Comparison of ENCODE assay signal across 1 cellular context in genomic region chr19:5718579-5719273, GRCh38.
TF ChIP-seq lines count a peak whose summit lies in the region.

No MANE protein-coding gene starts in this region.

TF ChIP-seq in K562, 482 proteins besides CTCF, POLR2A, EP300 and RAD21 (continued from another document and continues in another):
- TF ChIP-seq HMBOX1 (IDR thresholded peaks at IDR 0.05) (no peak), MEF2A (IDR thresholded peaks at IDR 0.05; ENCODE audit: control insufficient read depth, low read depth, low read length) (peak; percentile 25; the same call in 1 of the 2 replicates), ZC3H11A (IDR thresholded peaks at IDR 0.05; ENCODE audit: low read depth, low read length) (no peak), E2F1 (CRISPR knock-in tag; IDR thresholded peaks at IDR 0.05) (no peak), NR0B1 (IDR thresholded peaks at IDR 0.05; ENCODE audit: partially characterized antibody) (no peak), SOX6 (IDR thresholded peaks at IDR 0.05) (peak; percentile 70), E2F3 (CRISPR knock-in tag; IDR thresholded peaks at IDR 0.05) (no peak), CHAMP1 (IDR thresholded peaks at IDR 0.05) (no peak), DIDO1 (tag; IDR thresholded peaks at IDR 0.05; ENCODE audit: low read depth) (no peak), ZNF766 (CRISPR knock-in tag; conservative IDR thresholded peaks at IDR 0.05) (no peak), ZNF561 (CRISPR knock-in tag; conservative IDR thresholded peaks at IDR 0.05) (no peak), RBM39 (optimal IDR thresholded peaks at IDR 0.05; ENCODE audit: low read depth, low read length) (no peak), KLF13 (tag; IDR thresholded peaks at IDR 0.05; ENCODE audit: borderline replicate concordance, low read depth) (no peak), CBFA2T3 (IDR thresholded peaks at IDR 0.05) (no peak), THRAP3 (IDR thresholded peaks at IDR 0.05; ENCODE audit: borderline replicate concordance) (0 out of 2 replicates have a peak, but pooled peaks have one; percentile 64), ZNF277 (CRISPR knock-in tag; IDR thresholded peaks at IDR 0.05; ENCODE audit: borderline replicate concordance) (no peak), MXI1 (IDR thresholded peaks at IDR 0.05; ENCODE audit: low read depth, low read length) (peak; percentile 43; the same call in 1 of the 2 replicates), PRDM10 (IDR thresholded peaks at IDR 0.05; ENCODE audit: partially characterized antibody) (no peak), ZNF696 (CRISPR knock-in tag; conservative IDR thresholded peaks at IDR 0.05) (no peak), ZNF778 (CRISPR knock-in tag; IDR thresholded peaks at IDR 0.05) (no peak), CBX1 (IDR thresholded peaks at IDR 0.05; ENCODE audit: low read depth) (no peak), ZNF57 (CRISPR knock-in tag; IDR thresholded peaks at IDR 0.05) (no peak), ZFP1 (CRISPR knock-in tag; IDR thresholded peaks at IDR 0.05) (no peak), ZNF354B (CRISPR knock-in tag; IDR thresholded peaks at IDR 0.05) (no peak), TOE1 (IDR thresholded peaks at IDR 0.05; ENCODE audit: borderline replicate concordance) (peak; percentile 58), TOE1 (CRISPR knock-in tag; IDR thresholded peaks at IDR 0.05; ENCODE audit: borderline replicate concordance, low read depth) (no peak), SLC30A9 (CRISPR knock-in tag; IDR thresholded peaks at IDR 0.05) (no peak), ZNF609 (CRISPR knock-in tag; IDR thresholded peaks at IDR 0.05; ENCODE audit: borderline replicate concordance) (no peak), NFXL1 (CRISPR knock-in tag; IDR thresholded peaks at IDR 0.05) (no peak), ARHGAP35 (IDR thresholded peaks at IDR 0.05; ENCODE audit: partially characterized antibody) (no peak), ZBTB34 (CRISPR knock-in tag; IDR thresholded peaks at IDR 0.05) (no peak), ZNF217 (CRISPR knock-in tag; IDR thresholded peaks at IDR 0.05) (no peak), CREB5 (CRISPR knock-in tag; IDR thresholded peaks at IDR 0.05) (no peak), ZNF583 (CRISPR knock-in tag; IDR thresholded peaks at IDR 0.05) (no peak), ZNF699 (CRISPR knock-in tag; IDR thresholded peaks at IDR 0.05; ENCODE audit: insufficient replicate concordance) (no peak), ESRRB (CRISPR knock-in tag; IDR thresholded peaks at IDR 0.05; ENCODE audit: borderline replicate concordance) (no peak), GATAD2B (IDR thresholded peaks at IDR 0.05; ENCODE audit: borderline replicate concordance) (no peak), STAT6 (CRISPR knock-in tag; IDR thresholded peaks at IDR 0.05) (no peak)
